In genomic region chr7:45575501-45576248, GRCh38 we compare ENCODE assay signal across 1 cellular context.
TF ChIP-seq lines count a peak whose summit lies in the region.

No MANE protein-coding gene starts in this region.

TF ChIP-seq in H1, 55 proteins besides CTCF, POLR2A, EP300 and RAD21 (continued from another document):
- peak; percentile 53 for TF ChIP-seq EZH2 (IDR thresholded peaks at IDR 0.05; ENCODE audit: low read depth, low read length, severe bottlenecking)
- TF ChIP-seq SUZ12 (IDR thresholded peaks at IDR 0.05; ENCODE audit: low read length): peak; percentile 34; the same call in 1 of the 2 replicates
- 0 out of 2 replicates have a peak, but pooled peaks have one; percentile 14 for TF ChIP-seq GABPA (IDR thresholded peaks at IDR 0.05; ENCODE audit: borderline replicate concordance, insufficient read depth, low read length)
